11 cellular contexts compared by ENCODE assay signal in the genomic region with DNA sequence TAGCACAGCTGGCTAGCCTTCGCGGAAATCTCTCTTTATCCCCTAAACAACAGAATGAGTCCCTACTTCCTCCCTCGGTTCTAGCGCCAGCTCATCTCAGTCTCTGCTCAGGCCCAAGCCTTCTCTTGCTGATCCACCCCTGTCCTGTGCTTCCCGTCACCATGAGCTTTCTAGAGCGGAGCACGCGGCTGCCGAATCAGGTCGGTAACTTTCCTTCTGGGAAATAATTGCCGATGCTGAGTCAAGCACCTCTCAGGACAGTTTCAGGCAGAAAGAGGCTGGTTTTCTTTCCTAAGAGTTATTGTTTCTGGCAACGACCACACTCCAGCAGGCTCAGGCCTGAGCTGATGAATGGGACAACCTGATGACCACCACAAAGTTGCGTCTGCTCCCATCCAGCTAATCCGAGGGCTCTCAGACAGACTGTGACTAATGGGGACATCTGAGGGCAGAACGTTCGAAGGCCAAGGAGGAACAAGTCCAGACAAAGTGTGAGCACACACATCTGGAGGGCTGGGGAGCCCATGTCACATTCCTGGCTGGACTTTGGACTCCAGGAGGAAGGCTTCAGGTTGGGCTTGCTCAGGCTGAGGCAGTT. TPM values are rescaled to one million over a fixed set of nuclear protein-coding genes. Genes with fewer than 3 reads are reported as not detected.
DNase-seq lines count a peak whose midpoint lies in the region; ATAC-seq, FAIRE-seq and TF ChIP-seq lines count a peak whose summit lies in the region.
"Had no signal": no experiment of that assay in that cellular context is flagged by ENCODE, and none has a peak within 500 bp of the region (broad histone marks: within the 10 kb centered on the region; RNA-seq: fewer than 3 reads in every experiment).

No MANE protein-coding gene starts in this region.

- no peaks in the 10 kb centered on the region for H3K9me3 ChIP-seq in OCI-LY7 (ENCODE audit: low read length)
- no peaks in the 10 kb centered on the region for H3K9me3 ChIP-seq in neural progenitor cell (ENCODE audit: low read depth)
- H3K9me3 ChIP-seq: ascending aorta had no signal

- H2AFZ ChIP-seq in OCI-LY7 (ENCODE audit: low read length) (peak overlapping the region; percentile 50; the same call in 1 of the 2 replicates), neural progenitor cell (replicated peaks) (peak overlapping the region; percentile 45)

- H3K4me1 ChIP-seq in OCI-LY7 (ENCODE audit: insufficient read depth, low read length, poor library complexity, severe bottlenecking) (peaks cover 42% of the 10 kb centered on the region), neural progenitor cell (peaks cover 19% of the 10 kb centered on the region)

- H3K27ac Mint-ChIP-seq in neural progenitor cell = no peak overlapping the region

- H3K36me3 ChIP-seq in OCI-LY7 (ENCODE audit: insufficient read depth, low read length) (no peaks in the 10 kb centered on the region), neural progenitor cell (no peaks in the 10 kb centered on the region)
- H3K36me3 ChIP-seq: ascending aorta had no signal

- intact Hi-C loops in OCI-LY7 (cut with micrococcal nuclease; ENCODE audit: unreplicated experiment) = no loop called here

- CTCF ChIA-PET in OCI-LY7 (lab: Charles Lee; ENCODE audit: unreplicated experiment) = no interaction called here

- H3K4me3 Mint-ChIP-seq in neural progenitor cell = no peak overlapping the region

- POLR2A ChIA-PET in OCI-LY7 (lab: Charles Lee) = interaction anchor here (0.9 to 1.7 kb wide), 3 partner anchors 8 to 14 kb away, joined by 3 to 5 read pairs (median 4); a partner anchor contains a TSS

- peaks cover 26% of the 10 kb centered on the region for H3K27me3 ChIP-seq in neural progenitor cell
- H3K27me3 ChIP-seq: ascending aorta had no signal

- DNase-seq in CD1c-positive myeloid dendritic cell (ENCODE audit: extremely low spot score) (peak; percentile 33), OCI-LY7 (ENCODE audit: low spot score) (no peak), neural progenitor cell (ENCODE audit: low spot score) (no peak), NCI-H2107 (lab: John Stamatoyannopoulos, UW) (no peak), frontal cortex (ENCODE audit: low spot score in 2 of 2) (no peak)
- DNase-seq: GF-D8; stimulated activated CD4-positive, alpha-beta T cell treated with anti-CD3 and anti-CD28 coated beads, Interleukin-1b, Interleukin-23, amount 100 ng/mL, for 48 hours had no signal

- H3K4me2 ChIP-seq in OCI-LY7 (ENCODE audit: low read length) (no peak overlapping the region), neural progenitor cell (no peak overlapping the region)

- no peaks in the 10 kb centered on the region for H3K9me3 Mint-ChIP-seq in neural progenitor cell

- no peaks in the 10 kb centered on the region for H3K36me3 Mint-ChIP-seq in neural progenitor cell

- H3K27ac ChIP-seq in OCI-LY7 (ENCODE audit: low read depth, low read length, poor library complexity, severe bottlenecking) = no peak overlapping the region
- H3K27ac ChIP-seq in neural progenitor cell = no peak overlapping the region
- H3K27ac ChIP-seq: ascending aorta had no signal

- FAIRE-seq in frontal cortex (lab: Jason Lieb, UNC) = no peak

- TF ChIP-seq CTCF in OCI-LY7 (conservative IDR thresholded peaks at IDR 0.05; ENCODE audit: low read length) (no peak), neural progenitor cell (IDR thresholded peaks at IDR 0.05) (no peak)

- BruUV-seq in OCI-LY7 (replicated peaks; lab: Mats Ljungman, UMichigan) = no TSS peak

- H3K27me3 Mint-ChIP-seq in neural progenitor cell (ENCODE audit: insufficient read depth, low read depth) = peaks cover 15% of the 10 kb centered on the region

- peaks cover 25% of the 10 kb centered on the region for H3F3A ChIP-seq in neural progenitor cell (ENCODE audit: low read depth)

- no peaks in the 10 kb centered on the region for H3K79me2 ChIP-seq in OCI-LY7 (ENCODE audit: insufficient read depth, low read depth, low read length)
- no peaks in the 10 kb centered on the region for H3K79me2 ChIP-seq in neural progenitor cell (ENCODE audit: low read depth)

- no peak overlapping the region for H3K4me3 ChIP-seq in OCI-LY7 (ENCODE audit: low read depth, low read length, poor library complexity, severe bottlenecking)
- no peak overlapping the region for H3K4me3 ChIP-seq in neural progenitor cell
- H3K4me3 ChIP-seq: ascending aorta had no signal

- H3K9ac ChIP-seq in neural progenitor cell = no peak overlapping the region

- ATAC-seq in esophagus mucosa = peak; percentile 78
- ATAC-seq in HG02884 (IDR thresholded peaks at IDR 0.05; ENCODE audit: unreplicated experiment) = no peak
- ATAC-seq in HG02678 (IDR thresholded peaks at IDR 0.05; ENCODE audit: unreplicated experiment) = no peak

- peaks cover 22% of the 10 kb centered on the region for H3K4me1 Mint-ChIP-seq in neural progenitor cell

- H3K9me2 ChIP-seq in OCI-LY7 (ENCODE audit: insufficient read depth, low read length) = no peaks in the 10 kb centered on the region

- H4K20me1 ChIP-seq in OCI-LY7 (ENCODE audit: insufficient read depth, low read length) (no peaks in the 10 kb centered on the region), neural progenitor cell (ENCODE audit: low read depth) (no peaks in the 10 kb centered on the region)

RNA-seq across cellular contexts. Expression of a gene that starts 13.6 kb away (rescaled TPM):
- total RNA-seq in OCI-LY7 (2014; rRNA removed; shearing (Covaris generic)) = 0.13 and 0.85 TPM in 2 replicates
- total RNA-seq in OCI-LY7 (2022) = 0.41 and 0.84 TPM in 2 replicates
- 11.6 TPM for total RNA-seq in esophagus mucosa
- 0.84 TPM in 1 of 2 replicates, not detected in the other for total RNA-seq in neural progenitor cell (ENCODE audit: low replicate concordance)
- 4.9 TPM for total RNA-seq in frontal cortex
- total RNA-seq: ascending aorta had no signal
